In genomic region chrX:120269379-120270035, GRCh38 we compare ENCODE assay signal across 13 cellular contexts. TPM values are rescaled to one million over a fixed set of nuclear protein-coding genes. Genes with fewer than 3 reads are reported as not detected.
DNase-seq lines count a peak whose midpoint lies in the region; ATAC-seq lines count a peak whose summit lies in the region.
"Had no signal": no experiment of that assay in that cellular context is flagged by ENCODE, and none has a peak within 500 bp of the region (broad histone marks: within the 10 kb centered on the region; RNA-seq: fewer than 3 reads in every experiment).

No MANE protein-coding gene starts in this region.

- intact Hi-C loops in sciatic nerve (cut with DNase I), result no loop called here

- peak; percentile 58 for ATAC-seq in sciatic nerve
- ATAC-seq in GM21367 (IDR thresholded peaks at IDR 0.05; ENCODE audit: unreplicated experiment), result no peak
- no peak for ATAC-seq in GM18870 (IDR thresholded peaks at IDR 0.05; ENCODE audit: unreplicated experiment)

- peak; percentile 0 for DNase-seq in NCI-H2196 (lab: John Stamatoyannopoulos, UW; ENCODE audit: unreplicated experiment)
- DNase-seq in NCI-H2196 treated with DMSO at 0.1 percent for 48 hours (lab: John Stamatoyannopoulos, UW; ENCODE audit: unreplicated experiment), result no peak
- DNase-seq in HPDE6-E6E7 (ENCODE audit: extremely low spot score), result peak; percentile 31
- DNase-seq in fibroblast of gingiva (ENCODE audit: low read depth), result peak; percentile 52
- DNase-seq in sciatic nerve (ENCODE audit: low spot score), result no peak
- no peak for DNase-seq in inferior parietal cortex (ENCODE audit: extremely low spot score)
- DNase-seq: GDM1, NCI-H2171, tibial artery had no signal

RNA-seq across cellular contexts. Expression of gene ZBTB33, which starts 18.9 kb away (rescaled TPM):
- 11.1 TPM for total RNA-seq in sciatic nerve

RNA-seq across cellular contexts. Expression of gene TMEM255A, which starts 41.8 kb away (rescaled TPM):
- total RNA-seq in sciatic nerve, result 16.4 TPM
- total RNA-seq: activated CD8-positive, alpha-beta memory T cell treated with anti-CD3 and anti-CD28 coated beads for 36 hours; myocyte had no signal

Comparison
In these comparisons a context has a peak if more than half of its experiments do, and no peak if none do; other contexts are left out.
1. DNase-seq: peak in NCI-H2196 (single experiment), HPDE6-E6E7 (single experiment) and fibroblast of gingiva (single experiment); none in NCI-H2196 treated with DMSO at 0.1 percent for 48 hours (single experiment), sciatic nerve (single experiment) and inferior parietal cortex (single experiment).